8 cellular contexts compared by ENCODE assay signal in genomic region chr19:39412867-39413268, GRCh38. TPM values are rescaled to one million over a fixed set of nuclear protein-coding genes. Genes with fewer than 3 reads are reported as not detected.
A peak's percentile ranks its signal among the peaks of the same experiment; 100 is the strongest.
DNase-seq lines count a peak whose midpoint lies in the region; ATAC-seq and TF ChIP-seq lines count a peak whose summit lies in the region.

No MANE protein-coding gene starts in this region.

- POLR2A ChIA-PET in activated CD8-positive, alpha-beta T cell treated with anti-CD3 and anti-CD28 coated beads for 36 hours (lab: Charles Lee), result interaction anchor here (1.2 to 2.2 kb wide), 4 partner anchors 14 to 23 kb away, joined by 4 to 80 read pairs (median 10); partner anchors contain the start of gene RPS16

- DNase-seq in HL-60 (ENCODE audit: low read depth in 1 of 2, low spot score in 1 of 2) (no peak), COLO829 (ENCODE audit: low spot score) (no peak), DMS79 (lab: John Stamatoyannopoulos, UW) (no peak)
- DNase-seq in activated CD8-positive, alpha-beta T cell treated with anti-CD3 and anti-CD28 coated beads for 36 hours, result no peak
- DNase-seq in stimulated activated effector memory CD8-positive, alpha-beta T cell treated with anti-CD3 and anti-CD28 coated beads, Interleukin-12 subunit alpha, Interleukin-12 subunit beta, amount 100 ng/mL, for 72 hours (ENCODE audit: low spot score in 2 of 2), result no peak

- H3K4me3 ChIP-seq in HL-60 (replicated peaks; ENCODE audit: insufficient read depth, low read length) (peak overlapping the region; percentile 73), iPS-11a (ENCODE audit: low read depth, low read length) (peak overlapping the region; percentile 88)

- CTCF ChIA-PET in activated CD8-positive, alpha-beta T cell treated with anti-CD3 and anti-CD28 coated beads for 36 hours (lab: Charles Lee), result interaction anchor here (1.0 to 2.3 kb wide), 7 partner anchors 13 to 201 kb away, joined by 6 to 153 read pairs (median 7); partner anchors contain the start of genes MED29, PAF1 and RPS16

- peak overlapping the region; percentile 80 for H3K27ac Mint-ChIP-seq in activated CD8-positive, alpha-beta T cell treated with anti-CD3 and anti-CD28 coated beads for 36 hours
- peak overlapping the region; percentile 100 for H3K27ac Mint-ChIP-seq in stimulated activated effector memory CD8-positive, alpha-beta T cell treated with anti-CD3 and anti-CD28 coated beads, Interleukin-12 subunit alpha, Interleukin-12 subunit beta, amount 100 ng/mL, for 72 hours

- H3K4me3 Mint-ChIP-seq in activated CD8-positive, alpha-beta T cell treated with anti-CD3 and anti-CD28 coated beads for 36 hours, result peak overlapping the region; percentile 79
- H3K4me3 Mint-ChIP-seq in stimulated activated effector memory CD8-positive, alpha-beta T cell treated with anti-CD3 and anti-CD28 coated beads, Interleukin-12 subunit alpha, Interleukin-12 subunit beta, amount 100 ng/mL, for 72 hours, result peak overlapping the region; percentile 97

- no peak for TF ChIP-seq POLR2A in GM18505 (IDR thresholded peaks at IDR 0.05; ENCODE audit: borderline replicate concordance, extremely low read depth, insufficient read depth, insufficient read length)

- H3K36me3 Mint-ChIP-seq in activated CD8-positive, alpha-beta T cell treated with anti-CD3 and anti-CD28 coated beads for 36 hours (ENCODE audit: low read depth), result peaks cover 21% of the 10 kb centered on the region
- H3K36me3 Mint-ChIP-seq in stimulated activated effector memory CD8-positive, alpha-beta T cell treated with anti-CD3 and anti-CD28 coated beads, Interleukin-12 subunit alpha, Interleukin-12 subunit beta, amount 100 ng/mL, for 72 hours, result peaks cover 72% of the 10 kb centered on the region

- H3K27me3 Mint-ChIP-seq in activated CD8-positive, alpha-beta T cell treated with anti-CD3 and anti-CD28 coated beads for 36 hours, result peaks cover 2% of the 10 kb centered on the region

- ATAC-seq in activated CD8-positive, alpha-beta T cell treated with anti-CD3 and anti-CD28 coated beads for 36 hours, result no peak
- no peak for ATAC-seq in stimulated activated effector memory CD8-positive, alpha-beta T cell treated with anti-CD3 and anti-CD28 coated beads, Interleukin-12 subunit alpha, Interleukin-12 subunit beta, amount 100 ng/mL, for 72 hours
- no peak for ATAC-seq in GM18505 (IDR thresholded peaks at IDR 0.05; ENCODE audit: unreplicated experiment)
- no peak for ATAC-seq in GM18517 (IDR thresholded peaks at IDR 0.05; ENCODE audit: unreplicated experiment)

- intact Hi-C loops in activated CD8-positive, alpha-beta T cell treated with anti-CD3 and anti-CD28 coated beads for 36 hours (cut with micrococcal nuclease), result loop anchor here (1.0 to 10.0 kb wide), 3 partner anchors 16 to 288 kb away; partner anchors contain the start of genes GMFG and PAK4

- H3K27me3 ChIP-seq in HL-60 (ENCODE audit: insufficient read depth, poor library complexity, severe bottlenecking), result peaks cover 31% of the 10 kb centered on the region

- H3K4me1 Mint-ChIP-seq in activated CD8-positive, alpha-beta T cell treated with anti-CD3 and anti-CD28 coated beads for 36 hours (ENCODE audit: low read depth), result peaks cover 29% of the 10 kb centered on the region
- H3K4me1 Mint-ChIP-seq in stimulated activated effector memory CD8-positive, alpha-beta T cell treated with anti-CD3 and anti-CD28 coated beads, Interleukin-12 subunit alpha, Interleukin-12 subunit beta, amount 100 ng/mL, for 72 hours, result peaks cover 57% of the 10 kb centered on the region

- no peaks in the 10 kb centered on the region for H3K9me3 Mint-ChIP-seq in activated CD8-positive, alpha-beta T cell treated with anti-CD3 and anti-CD28 coated beads for 36 hours
- no peaks in the 10 kb centered on the region for H3K9me3 Mint-ChIP-seq in stimulated activated effector memory CD8-positive, alpha-beta T cell treated with anti-CD3 and anti-CD28 coated beads, Interleukin-12 subunit alpha, Interleukin-12 subunit beta, amount 100 ng/mL, for 72 hours

- peak; percentile 27 for TF ChIP-seq CTCF in HL-60 (IDR thresholded peaks at IDR 0.05; ENCODE audit: insufficient read depth, low read length)
- no peak for TF ChIP-seq CTCF in activated CD8-positive, alpha-beta T cell treated with anti-CD3 and anti-CD28 coated beads for 36 hours (IDR thresholded peaks at IDR 0.05)

- peak overlapping the region; percentile 53 for H3K27ac ChIP-seq in HL-60 (replicated peaks)

RNA-seq across cellular contexts. Expression of gene PLEKHG2, which starts 0.4 kb away (rescaled TPM):
- 10 to 100 TPM; 35.9 to 42.8 TPM for total RNA-seq in activated CD8-positive, alpha-beta T cell treated with anti-CD3 and anti-CD28 coated beads for 36 hours

RNA-seq across cellular contexts. Expression of gene ZFP36, which starts 6.2 kb away (rescaled TPM):
- total RNA-seq in activated CD8-positive, alpha-beta T cell treated with anti-CD3 and anti-CD28 coated beads for 36 hours, result 10 to 100 TPM; 74.6 to 80.3 TPM

RNA-seq across cellular contexts. Expression of gene MED29, which starts 21.7 kb away (rescaled TPM):
- total RNA-seq in activated CD8-positive, alpha-beta T cell treated with anti-CD3 and anti-CD28 coated beads for 36 hours, result 10 to 100 TPM; 19.5 to 19.8 TPM

RNA-seq across cellular contexts. Expression of gene PAF1, which starts 22.0 kb away (rescaled TPM):
- 10 to 100 TPM; 35.5 to 36.5 TPM for total RNA-seq in activated CD8-positive, alpha-beta T cell treated with anti-CD3 and anti-CD28 coated beads for 36 hours

RNA-seq across cellular contexts. Expression of gene RPS16, which starts 22.9 kb away (rescaled TPM):
- total RNA-seq in activated CD8-positive, alpha-beta T cell treated with anti-CD3 and anti-CD28 coated beads for 36 hours, result 1,000 to 10,000 TPM; 3,249 to 3,324 TPM
